Comparison of ENCODE assay signal across 8 cellular contexts in the genomic region with DNA sequence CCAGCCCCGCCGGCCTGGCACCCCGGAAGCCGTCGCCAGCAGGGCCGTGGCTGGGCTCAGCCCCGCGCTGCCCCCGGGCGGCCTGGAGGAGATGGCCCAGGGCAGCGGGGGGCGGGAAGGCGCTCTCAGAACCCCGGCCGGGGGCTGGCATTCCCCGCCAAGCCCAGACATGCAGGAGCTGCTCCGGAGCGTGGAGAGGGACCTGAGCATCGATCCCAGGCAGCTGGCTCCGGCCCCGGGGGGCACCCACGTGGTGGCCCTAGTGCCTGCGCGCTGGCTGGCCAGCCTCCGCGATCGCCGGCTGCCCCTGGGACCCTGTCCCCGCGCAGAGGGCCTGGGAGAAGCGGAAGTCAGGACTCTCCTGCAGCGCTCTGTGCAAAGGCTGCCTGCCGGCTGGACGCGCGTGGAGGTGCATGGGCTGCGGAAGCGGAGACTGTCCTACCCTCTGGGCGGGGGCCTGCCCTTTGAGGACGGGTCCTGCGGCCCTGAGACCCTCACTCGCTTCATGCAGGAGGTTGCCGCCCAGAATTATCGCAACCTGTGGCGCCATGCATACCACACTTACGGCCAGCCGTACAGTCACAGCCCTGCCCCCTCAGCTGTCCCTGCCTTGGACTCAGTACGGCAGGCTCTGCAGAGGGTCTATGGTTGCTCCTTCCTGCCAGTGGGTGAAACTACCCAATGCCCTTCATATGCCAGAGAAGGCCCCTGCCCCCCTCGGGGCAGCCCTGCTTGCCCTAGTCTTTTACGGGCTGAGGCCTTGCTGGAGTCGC. TPM values are rescaled to one million over a fixed set of nuclear protein-coding genes. Genes with fewer than 3 reads are reported as not detected.
DNase-seq lines count a peak whose midpoint lies in the region; ATAC-seq, FAIRE-seq and TF ChIP-seq lines count a peak whose summit lies in the region.

No MANE protein-coding gene starts in this region.

- peak overlapping the region; percentile 79 for H2AFZ ChIP-seq in astrocyte (ENCODE audit: low read depth, low read length)

- no peaks in the 10 kb centered on the region for H3K9me3 ChIP-seq in astrocyte (ENCODE audit: insufficient read depth, low read depth, low read length)

- peak overlapping the region; percentile 49 for H3K27ac ChIP-seq in astrocyte (ENCODE audit: low read depth, low read length)

- peaks cover 31% of the 10 kb centered on the region for H3K79me2 ChIP-seq in astrocyte (ENCODE audit: insufficient read depth, low read length)

- no peak for FAIRE-seq in astrocyte (lab: Jason Lieb, UNC)
- no peak for FAIRE-seq in urothelium cell line (lab: Jason Lieb, UNC)

- H3K4me2 ChIP-seq in astrocyte (ENCODE audit: low read length) = peak overlapping the region; percentile 89

- peak overlapping the region; percentile 73 for H3K9ac ChIP-seq in astrocyte (ENCODE audit: low read length)

- TF ChIP-seq RAD21 in Ishikawa (IDR thresholded peaks at IDR 0.05; ENCODE audit: low read depth) = no peak

- TF ChIP-seq CTCF in astrocyte (IDR thresholded peaks at IDR 0.05; ENCODE audit: insufficient read depth, low read depth, low read length) = no peak

- H3K36me3 Mint-ChIP-seq in astrocyte (ENCODE audit: low read depth, unreplicated experiment) = peaks cover 9% of the 10 kb centered on the region

- H3K27me3 ChIP-seq in astrocyte (ENCODE audit: insufficient read depth, low read length) = no peaks in the 10 kb centered on the region

- peak; percentile 33 for ATAC-seq in GM19351 (IDR thresholded peaks at IDR 0.05; ENCODE audit: unreplicated experiment)
- peak; percentile 59 for ATAC-seq in stimulated activated naive CD8-positive, alpha-beta T cell treated with anti-CD3 and anti-CD28 coated beads, Interleukin-15, Interleukin-2, amounts not matched to agents 100 U/mL and 50 U/mL, for 24 hours

- H3K9me3 Mint-ChIP-seq in astrocyte (ENCODE audit: unreplicated experiment) = no peaks in the 10 kb centered on the region

- H3K27ac Mint-ChIP-seq in astrocyte (ENCODE audit: unreplicated experiment) = no peak overlapping the region

- H4K20me1 ChIP-seq in astrocyte (ENCODE audit: insufficient read depth, low read length) = peaks cover 7% of the 10 kb centered on the region

- DNase-seq in AG20443 (ENCODE audit: low spot score) (peak; percentile 44), astrocyte (ENCODE audit: low read depth) (no peak), islet precursor cell (peak; percentile 81), HT-29 (ENCODE audit: low spot score) (no peak), urothelium cell line (ENCODE audit: low spot score) (no peak)
- no peak for DNase-seq in stimulated activated naive CD8-positive, alpha-beta T cell treated with anti-CD3 and anti-CD28 coated beads, Interleukin-15, Interleukin-2, amounts not matched to agents 100 U/mL and 50 U/mL, for 24 hours

- no peak for TF ChIP-seq EP300 in Ishikawa (IDR thresholded peaks at IDR 0.05; ENCODE audit: borderline replicate concordance)

- peak overlapping the region; percentile 56 for H3K4me3 ChIP-seq in astrocyte (ENCODE audit: insufficient read depth, low read depth, low read length)

- peaks cover 15% of the 10 kb centered on the region for H3K4me1 ChIP-seq in astrocyte (ENCODE audit: insufficient read depth, low read length)

- peak overlapping the region; percentile 79 for H3K4me3 Mint-ChIP-seq in astrocyte (ENCODE audit: unreplicated experiment)

- no peaks in the 10 kb centered on the region for H3K36me3 ChIP-seq in astrocyte (ENCODE audit: insufficient read depth, low read length)

- H3K4me1 Mint-ChIP-seq in astrocyte (ENCODE audit: low read depth, unreplicated experiment) = peaks cover 8% of the 10 kb centered on the region

- no peaks in the 10 kb centered on the region for H3K27me3 Mint-ChIP-seq in astrocyte (ENCODE audit: low read depth, unreplicated experiment)

TF ChIP-seq in Ishikawa, 13 proteins besides CTCF, POLR2A, EP300 and RAD21:
- TF ChIP-seq, protein P1, sequence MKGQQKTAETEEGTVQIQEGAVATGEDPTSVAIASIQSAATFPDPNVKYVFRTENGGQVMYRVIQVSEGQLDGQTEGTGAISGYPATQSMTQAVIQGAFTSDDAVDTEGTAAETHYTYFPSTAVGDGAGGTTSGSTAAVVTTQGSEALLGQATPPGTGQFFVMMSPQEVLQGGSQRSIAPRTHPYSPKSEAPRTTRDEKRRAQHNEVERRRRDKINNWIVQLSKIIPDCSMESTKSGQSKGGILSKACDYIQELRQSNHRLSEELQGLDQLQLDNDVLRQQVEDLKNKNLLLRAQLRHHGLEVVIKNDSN (IDR thresholded peaks at IDR 0.05) = peak; percentile 70; the same call in 1 of the 2 replicates
- no peak for TF ChIP-seq CREB1 (IDR thresholded peaks at IDR 0.05; ENCODE audit: low read depth)

RNA-seq across cellular contexts. Expression of a gene that starts 0.6 kb away (rescaled TPM):
- total RNA-seq in astrocyte = 12.3 and 13.9 TPM in 2 replicates
- 35.8 and 39.2 TPM in 2 replicates for total RNA-seq in HT-29 (2014; rRNA removed; shearing (Covaris generic))

RNA-seq across cellular contexts. Expression of a gene that starts 14.9 kb away (rescaled TPM):
- total RNA-seq in astrocyte = 5.9 and 6.0 TPM in 2 replicates
- total RNA-seq in HT-29 (2014; rRNA removed; shearing (Covaris generic)) = 0.56 and 0.97 TPM in 2 replicates

RNA-seq across cellular contexts. Expression of a gene that starts 17.6 kb away (rescaled TPM):
- total RNA-seq in astrocyte = 0.11 and 0.29 TPM in 2 replicates
- 9.8 and 10.9 TPM in 2 replicates for total RNA-seq in HT-29 (2014; rRNA removed; shearing (Covaris generic))

RNA-seq across cellular contexts. Expression of a gene that starts 36.8 kb away (rescaled TPM):
- total RNA-seq in astrocyte = 26.6 and 43.8 TPM in 2 replicates
- 1.1 and 5.0 TPM in 2 replicates for total RNA-seq in HT-29 (2014; rRNA removed; shearing (Covaris generic))

RNA-seq across cellular contexts. Expression of a gene that starts 40.4 kb away (rescaled TPM):
- total RNA-seq in astrocyte = 202 TPM in 2 replicates
- 92.7 and 92.8 TPM in 2 replicates for total RNA-seq in HT-29 (2014; rRNA removed; shearing (Covaris generic))

Comparison
In these comparisons a context has a peak if more than half of its experiments do, and no peak if none do; other contexts are left out.
1. DNase-seq: peak in AG20443 (single experiment) and islet precursor cell (single experiment); none in astrocyte (single experiment), stimulated activated naive CD8-positive, alpha-beta T cell treated with anti-CD3 and anti-CD28 coated beads, Interleukin-15, Interleukin-2, amounts not matched to agents 100 U/mL and 50 U/mL, for 24 hours (single experiment), HT-29 (single experiment) and urothelium cell line (single experiment).